8 cellular contexts compared by ENCODE assay signal in the genomic region with DNA sequence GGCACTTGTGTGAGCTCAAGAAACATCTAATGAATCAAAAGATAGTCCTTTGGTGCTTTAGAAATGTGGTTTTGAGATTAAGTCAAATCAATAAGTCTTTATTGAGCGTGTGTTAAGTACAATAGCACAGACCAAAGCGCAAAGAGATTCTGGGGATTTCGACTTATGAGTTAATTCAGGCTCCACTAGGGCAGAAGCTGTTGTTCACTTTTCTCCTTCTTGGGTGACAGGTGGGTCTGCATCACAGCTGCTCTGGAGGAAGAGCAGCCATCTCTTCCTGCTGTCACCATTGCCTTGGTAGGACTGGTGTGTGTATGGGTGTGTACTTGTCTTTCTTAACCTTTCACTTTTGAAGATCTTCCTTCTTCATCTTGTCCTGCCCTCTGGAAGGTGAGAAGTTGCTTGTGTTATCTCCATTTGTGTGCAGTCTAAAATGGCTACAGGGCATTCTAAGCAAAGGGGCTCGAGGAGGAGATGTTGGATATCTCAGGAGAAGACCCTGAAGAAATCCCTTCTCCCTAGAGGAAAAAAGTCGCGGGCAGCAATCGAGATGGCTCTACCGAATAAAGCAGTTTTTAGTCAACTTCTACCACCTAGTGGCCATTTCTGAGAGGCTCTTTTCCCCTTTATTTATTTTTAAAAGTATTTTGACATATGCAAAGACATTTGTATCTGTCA. TPM values are rescaled to one million over a fixed set of nuclear protein-coding genes. Genes with fewer than 3 reads are reported as not detected.
A peak's percentile ranks its signal among the peaks of the same experiment; 100 is the strongest.
DNase-seq lines count a peak whose midpoint lies in the region; ATAC-seq lines count a peak whose summit lies in the region.

No MANE protein-coding gene starts in this region.

- peak; percentile 79 for ATAC-seq in GM19395 (IDR thresholded peaks at IDR 0.05; ENCODE audit: unreplicated experiment)
- peak; percentile 93 for ATAC-seq in activated T-helper 17 cell treated with anti-CD3 and anti-CD28 coated beads, Interleukin-2, amount 50 U/mL, for 72 hours (replicated peaks)
- ATAC-seq in GM19397 (IDR thresholded peaks at IDR 0.05; ENCODE audit: unreplicated experiment), result no peak

- peak overlapping the region; percentile 7 for H3K9ac ChIP-seq in HUES6 (ENCODE audit: low read length)

- H3K27me3 Mint-ChIP-seq in activated T-helper 17 cell treated with anti-CD3 and anti-CD28 coated beads, Interleukin-2, amount 50 U/mL, for 72 hours, result no peaks in the 10 kb centered on the region

- peaks cover 7% of the 10 kb centered on the region for H3K4me1 Mint-ChIP-seq in activated T-helper 17 cell treated with anti-CD3 and anti-CD28 coated beads, Interleukin-2, amount 50 U/mL, for 72 hours

- H3K4me3 ChIP-seq in HUES6 (ENCODE audit: low read depth, low read length), result peak overlapping the region; percentile 45

- no peaks in the 10 kb centered on the region for H3K27me3 ChIP-seq in HUES6 (ENCODE audit: control insufficient read depth, insufficient read depth, low read length)

- peak overlapping the region; percentile 94 for H3K27ac Mint-ChIP-seq in activated T-helper 17 cell treated with anti-CD3 and anti-CD28 coated beads, Interleukin-2, amount 50 U/mL, for 72 hours

- H3K9me3 ChIP-seq in HUES6 (ENCODE audit: control insufficient read depth, insufficient read depth, low read depth, low read length), result no peaks in the 10 kb centered on the region

- H3K27ac ChIP-seq in HUES6 (ENCODE audit: low read depth, low read length), result no peak overlapping the region

- intact Hi-C loops in head of caudate nucleus (cut with DNase I), result no loop called here

- H3K36me3 ChIP-seq in HUES6 (ENCODE audit: control insufficient read depth, insufficient read depth, low read length), result no peaks in the 10 kb centered on the region

- no peaks in the 10 kb centered on the region for H3K9me3 Mint-ChIP-seq in activated T-helper 17 cell treated with anti-CD3 and anti-CD28 coated beads, Interleukin-2, amount 50 U/mL, for 72 hours

- H3K4me1 ChIP-seq in HUES6 (ENCODE audit: control insufficient read depth, insufficient read depth, low read length), result 0 out of 2 replicates have a peak, but pooled peaks cover 5% of the 10 kb centered on the region

- H3K36me3 Mint-ChIP-seq in activated T-helper 17 cell treated with anti-CD3 and anti-CD28 coated beads, Interleukin-2, amount 50 U/mL, for 72 hours (ENCODE audit: low read depth), result no peaks in the 10 kb centered on the region

- DNase-seq in COLO829 (ENCODE audit: low spot score), result peak; percentile 70
- peak; percentile 89 for DNase-seq in NOMO-1 treated with DMSO at 0.1 percent for 48 hours (lab: John Stamatoyannopoulos, UW; ENCODE audit: unreplicated experiment)
- peak in 35 of 42 donors; percentile 7 to 80 (median 52) for DNase-seq in head of caudate nucleus
- peak; percentile 81 for DNase-seq in pons (ENCODE audit: low spot score)

- H3K4me3 Mint-ChIP-seq in activated T-helper 17 cell treated with anti-CD3 and anti-CD28 coated beads, Interleukin-2, amount 50 U/mL, for 72 hours, result peak overlapping the region; percentile 97

RNA-seq across cellular contexts. Expression of a gene that starts 22.9 kb away (rescaled TPM):
- 1 to 10 TPM; 3.9 to 8.2 TPM for total RNA-seq in activated T-helper 17 cell treated with anti-CD3 and anti-CD28 coated beads, Interleukin-2, amount 50 U/mL, for 72 hours
